Comparison of ENCODE assay signal across 18 cellular contexts in genomic region chr4:48954314-48954713, GRCh38. TPM values are rescaled to one million over a fixed set of nuclear protein-coding genes. Genes with fewer than 3 reads are reported as not detected.
DNase-seq lines count a peak whose midpoint lies in the region; ATAC-seq and TF ChIP-seq lines count a peak whose summit lies in the region.
"Had no signal": no experiment of that assay in that cellular context is flagged by ENCODE, and none has a peak within 500 bp of the region (broad histone marks: within the 10 kb centered on the region; RNA-seq: fewer than 3 reads in every experiment).

No MANE protein-coding gene starts in this region.

- H3K36me3 Mint-ChIP-seq in Calu3 (ENCODE audit: insufficient read depth, unreplicated experiment), result peaks cover 9% of the 10 kb centered on the region
- no peaks in the 10 kb centered on the region for H3K36me3 Mint-ChIP-seq in natural killer cell treated with Interleukin-12 subunit alpha and Interleukin-12 subunit beta and Interleukin-15 and Interleukin-18, amount 100 ng/mL, for 72 hours
- H3K36me3 Mint-ChIP-seq in activated CD8-positive, alpha-beta memory T cell treated with anti-CD3 and anti-CD28 coated beads, Interleukin-2, amount 10 ng/mL, durations not matched to agents 7 days and 5 days, result no peaks in the 10 kb centered on the region

- no peaks in the 10 kb centered on the region for H3K9me3 Mint-ChIP-seq in Calu3 (ENCODE audit: low read depth, unreplicated experiment)
- H3K9me3 Mint-ChIP-seq in natural killer cell treated with Interleukin-12 subunit alpha and Interleukin-12 subunit beta and Interleukin-15 and Interleukin-18, amount 100 ng/mL, for 72 hours, result no peaks in the 10 kb centered on the region
- no peaks in the 10 kb centered on the region for H3K9me3 Mint-ChIP-seq in activated CD8-positive, alpha-beta memory T cell treated with anti-CD3 and anti-CD28 coated beads, Interleukin-2, amount 10 ng/mL, durations not matched to agents 7 days and 5 days (ENCODE audit: low read depth)

- no peak for TF ChIP-seq CTCF in Calu3 (IDR thresholded peaks at IDR 0.05; ENCODE audit: unreplicated experiment)
- no peak for TF ChIP-seq CTCF in RWPE2 (IDR thresholded peaks at IDR 0.05; ENCODE audit: poor library complexity, severe bottlenecking)
- TF ChIP-seq CTCF in osteoblast (IDR thresholded peaks at IDR 0.05; ENCODE audit: extremely low read depth, low read depth, low read length), result no peak

- H3K4me3 ChIP-seq in RWPE2 (ENCODE audit: severe bottlenecking) (no peak overlapping the region), osteoblast (ENCODE audit: insufficient read depth, low read length) (peak overlapping the region; percentile 4)
- H3K4me3 ChIP-seq: adrenal gland, vagina had no signal

- H4K20me1 ChIP-seq in osteoblast (ENCODE audit: insufficient read depth, low read length), result no peaks in the 10 kb centered on the region

- no TSS peak for BruUV-seq in Calu3 (replicated peaks; lab: Mats Ljungman, UMichigan)

- DNase-seq in Calu3 (no peak), RWPE2 (ENCODE audit: low spot score) (no peak), fibroblast of peridontal ligament (ENCODE audit: extremely low read depth) (peak; percentile 15), osteoblast (ENCODE audit: insufficient read length, low spot score, missing footprints) (no peak), NOMO-1 treated with dmso at 0.1 percent for 144 hours (lab: John Stamatoyannopoulos, UW; ENCODE audit: unreplicated experiment) (no peak)
- DNase-seq in natural killer cell treated with Interleukin-12 subunit alpha and Interleukin-12 subunit beta and Interleukin-15 and Interleukin-18, amount 100 ng/mL, for 72 hours (ENCODE audit: low spot score), result no peak
- no peak for DNase-seq in activated CD8-positive, alpha-beta memory T cell treated with anti-CD3 and anti-CD28 coated beads, Interleukin-2, amount 10 ng/mL, durations not matched to agents 7 days and 5 days
- DNase-seq: activated CD8-positive, alpha-beta T cell treated with anti-CD3 and anti-CD28 coated beads, Interleukin-2, amount 10 ng/mL, durations not matched to agents 7 days and 5 days; adrenal gland; DMS 273 treated with DMSO at 0.1 percent for 48 hours; midbrain; NCI-H187 treated with DMSO at 0.1 percent for 48 hours; NCI-H510A; stimulated activated CD4-positive, alpha-beta T cell treated with anti-CD3 and anti-CD28 coated beads, Interleukin-12 subunit alpha, Interleukin-12 subunit beta, amount 100 ng/mL, for 4 hours; stimulated activated naive CD8-positive, alpha-beta T cell treated with anti-CD3 and anti-CD28 coated beads, Interleukin-15, Interleukin-2, amounts not matched to agents 100 U/mL and 50 U/mL, for 24 hours had no signal

- CTCF ChIA-PET in Calu3 (lab: Charles Lee), result interaction anchor here (1.3 kb wide), 1 partner anchor 10 kb away, joined by 7 read pairs; no protein-coding TSS in a partner anchor
- CTCF ChIA-PET in activated CD8-positive, alpha-beta memory T cell treated with anti-CD3 and anti-CD28 coated beads, Interleukin-2, amount 10 ng/mL, durations not matched to agents 7 days and 5 days (lab: Charles Lee), result interaction anchor here (1.0 kb wide), 1 partner anchor 9 kb away, joined by 3 read pairs; no protein-coding TSS in a partner anchor

- H3K4me1 ChIP-seq in RWPE2 (ENCODE audit: insufficient read depth, poor library complexity, severe bottlenecking) (peaks cover 33% of the 10 kb centered on the region), osteoblast (ENCODE audit: insufficient read depth, low read length) (peaks cover 12% of the 10 kb centered on the region)
- H3K4me1 ChIP-seq: adrenal gland, parathyroid adenoma had no signal

- intact Hi-C loops in Calu3 (cut with micrococcal nuclease; ENCODE audit: unreplicated experiment), result no loop called here

- peaks cover 58% of the 10 kb centered on the region for H3K4me1 Mint-ChIP-seq in Calu3 (ENCODE audit: low read depth, unreplicated experiment)
- no peaks in the 10 kb centered on the region for H3K4me1 Mint-ChIP-seq in natural killer cell treated with Interleukin-12 subunit alpha and Interleukin-12 subunit beta and Interleukin-15 and Interleukin-18, amount 100 ng/mL, for 72 hours (ENCODE audit: low read depth in 2 of 2)
- H3K4me1 Mint-ChIP-seq in activated CD8-positive, alpha-beta memory T cell treated with anti-CD3 and anti-CD28 coated beads, Interleukin-2, amount 10 ng/mL, durations not matched to agents 7 days and 5 days, result no peaks in the 10 kb centered on the region

- H3K27ac ChIP-seq in RWPE2 (ENCODE audit: poor library complexity, severe bottlenecking), result peak overlapping the region; percentile 95
- peak overlapping the region; percentile 2 for H3K27ac ChIP-seq in osteoblast (ENCODE audit: low read depth, low read length)
- H3K27ac ChIP-seq: adrenal gland, parathyroid adenoma, vagina had no signal

- peak overlapping the region; percentile 3 for H2AFZ ChIP-seq in osteoblast (ENCODE audit: low read length)
- H2AFZ ChIP-seq: parathyroid adenoma had no signal

- H3K27me3 ChIP-seq in RWPE2 (ENCODE audit: insufficient read depth, poor library complexity, severe bottlenecking) (no peaks in the 10 kb centered on the region), osteoblast (ENCODE audit: insufficient read depth, low read length) (no peaks in the 10 kb centered on the region)
- H3K27me3 ChIP-seq: adrenal gland, vagina had no signal

- H3K27ac Mint-ChIP-seq in Calu3 (ENCODE audit: unreplicated experiment), result peak overlapping the region; percentile 77
- H3K27ac Mint-ChIP-seq in natural killer cell treated with Interleukin-12 subunit alpha and Interleukin-12 subunit beta and Interleukin-15 and Interleukin-18, amount 100 ng/mL, for 72 hours, result no peak overlapping the region
- H3K27ac Mint-ChIP-seq in activated CD8-positive, alpha-beta memory T cell treated with anti-CD3 and anti-CD28 coated beads, Interleukin-2, amount 10 ng/mL, durations not matched to agents 7 days and 5 days, result no peak overlapping the region
- H3K27ac Mint-ChIP-seq: activated CD8-positive, alpha-beta T cell treated with anti-CD3 and anti-CD28 coated beads, Interleukin-2, amount 10 ng/mL, durations not matched to agents 7 days and 5 days had no signal

- H3K4me3 Mint-ChIP-seq in Calu3 (ENCODE audit: low read depth, unreplicated experiment), result no peak overlapping the region
- H3K4me3 Mint-ChIP-seq in natural killer cell treated with Interleukin-12 subunit alpha and Interleukin-12 subunit beta and Interleukin-15 and Interleukin-18, amount 100 ng/mL, for 72 hours, result no peak overlapping the region
- no peak overlapping the region for H3K4me3 Mint-ChIP-seq in activated CD8-positive, alpha-beta memory T cell treated with anti-CD3 and anti-CD28 coated beads, Interleukin-2, amount 10 ng/mL, durations not matched to agents 7 days and 5 days
- H3K4me3 Mint-ChIP-seq: activated CD8-positive, alpha-beta T cell treated with anti-CD3 and anti-CD28 coated beads, Interleukin-2, amount 10 ng/mL, durations not matched to agents 7 days and 5 days had no signal

- H3K27me3 Mint-ChIP-seq in Calu3 (ENCODE audit: unreplicated experiment), result no peaks in the 10 kb centered on the region
- H3K27me3 Mint-ChIP-seq in natural killer cell treated with Interleukin-12 subunit alpha and Interleukin-12 subunit beta and Interleukin-15 and Interleukin-18, amount 100 ng/mL, for 72 hours, result peaks cover 27 to 56% of the 10 kb centered on the region in 2 donors
- H3K27me3 Mint-ChIP-seq in activated CD8-positive, alpha-beta memory T cell treated with anti-CD3 and anti-CD28 coated beads, Interleukin-2, amount 10 ng/mL, durations not matched to agents 7 days and 5 days, result peaks cover 7% of the 10 kb centered on the region

- no peaks in the 10 kb centered on the region for H3K36me3 ChIP-seq in RWPE2 (ENCODE audit: low read depth)
- H3K36me3 ChIP-seq in osteoblast (ENCODE audit: insufficient read depth, low read length), result no peaks in the 10 kb centered on the region
- H3K36me3 ChIP-seq: adrenal gland, vagina had no signal

- H3K9me3 ChIP-seq in RWPE2 (ENCODE audit: severe bottlenecking) (no peaks in the 10 kb centered on the region), osteoblast (ENCODE audit: low read depth, low read length) (no peaks in the 10 kb centered on the region)
- H3K9me3 ChIP-seq: adrenal gland, vagina had no signal

- H3K79me2 ChIP-seq in osteoblast (ENCODE audit: insufficient read depth, low read length), result no peaks in the 10 kb centered on the region
- H3K79me2 ChIP-seq: parathyroid adenoma had no signal

- ATAC-seq in RWPE2 (ENCODE audit: low read depth), result peak; percentile 57
- ATAC-seq in natural killer cell treated with Interleukin-12 subunit alpha and Interleukin-12 subunit beta and Interleukin-15 and Interleukin-18, amount 100 ng/mL, for 72 hours, result no peak
- no peak for ATAC-seq in GM21723 (IDR thresholded peaks at IDR 0.05; ENCODE audit: unreplicated experiment)
- no peak for ATAC-seq in activated CD8-positive, alpha-beta memory T cell treated with anti-CD3 and anti-CD28 coated beads, Interleukin-2, amount 10 ng/mL, durations not matched to agents 7 days and 5 days
- ATAC-seq: activated CD8-positive, alpha-beta T cell treated with anti-CD3 and anti-CD28 coated beads, Interleukin-2, amount 10 ng/mL, durations not matched to agents 7 days and 5 days; stimulated activated naive CD8-positive, alpha-beta T cell treated with anti-CD3 and anti-CD28 coated beads, Interleukin-15, Interleukin-2, amounts not matched to agents 100 U/mL and 50 U/mL, for 24 hours had no signal

- H3K4me2 ChIP-seq in osteoblast (ENCODE audit: insufficient read depth, low read length), result peak overlapping the region; percentile 56

RNA-seq across cellular contexts. Expression of gene CWH43, which starts 31.8 kb away (rescaled TPM):
- total RNA-seq in Calu3 (2022), result not detected in 2 replicates
- total RNA-seq in osteoblast, result not detected in 2 replicates
- not detected for total RNA-seq in natural killer cell treated with Interleukin-12 subunit alpha and Interleukin-12 subunit beta and Interleukin-15 and Interleukin-18, amount 100 ng/mL, for 72 hours
- not detected for total RNA-seq in activated CD8-positive, alpha-beta memory T cell treated with anti-CD3 and anti-CD28 coated beads, Interleukin-2, amount 10 ng/mL, durations not matched to agents 7 days and 5 days
- total RNA-seq: activated CD8-positive, alpha-beta T cell treated with anti-CD3 and anti-CD28 coated beads, Interleukin-2, amount 10 ng/mL, durations not matched to agents 7 days and 5 days; adrenal gland had no signal

RNA-seq across cellular contexts. Expression of gene OCIAD2, which starts 47.7 kb away (rescaled TPM):
- 141 and 182 TPM in 2 replicates for total RNA-seq in Calu3 (2022)
- 7.6 and 8.0 TPM in 2 replicates for total RNA-seq in osteoblast
- 10 to 100 TPM; 20.0 to 36.9 TPM for total RNA-seq in natural killer cell treated with Interleukin-12 subunit alpha and Interleukin-12 subunit beta and Interleukin-15 and Interleukin-18, amount 100 ng/mL, for 72 hours
- 10 to 100 TPM; 54.6 to 76.5 TPM for total RNA-seq in activated CD8-positive, alpha-beta memory T cell treated with anti-CD3 and anti-CD28 coated beads, Interleukin-2, amount 10 ng/mL, durations not matched to agents 7 days and 5 days
